In the genomic region with DNA sequence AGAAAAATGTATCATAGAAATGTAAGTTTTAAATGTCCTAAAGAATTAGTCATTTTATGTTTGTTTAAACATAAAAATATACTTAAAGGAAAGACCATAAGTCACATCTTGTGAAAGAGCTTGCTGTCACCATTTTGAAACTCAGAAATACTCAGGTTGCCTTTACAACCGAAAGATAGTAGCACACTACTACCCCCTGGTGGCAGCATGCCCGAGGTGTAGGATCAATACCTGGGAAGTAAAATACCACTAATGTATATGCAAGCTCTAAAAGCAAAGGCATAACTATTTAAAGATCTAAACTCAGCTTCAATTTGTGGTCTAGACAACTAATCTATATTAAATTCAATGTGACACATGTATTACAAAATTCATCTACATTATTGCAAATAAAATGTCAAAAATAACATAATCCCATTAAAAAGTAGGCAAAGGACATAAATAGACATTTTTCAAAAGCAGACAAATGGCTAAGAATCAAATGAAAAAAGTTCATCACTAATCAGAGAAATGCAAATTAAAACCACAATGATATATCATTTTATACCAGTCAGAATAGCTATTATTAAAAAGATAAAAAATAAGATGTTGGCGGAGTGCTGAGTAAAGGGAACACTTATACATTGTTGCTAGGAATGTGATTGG, we compare ENCODE assay signal across 8 cellular contexts. TPM values are rescaled to one million over a fixed set of nuclear protein-coding genes. Genes with fewer than 3 reads are reported as not detected.
DNase-seq lines count a peak whose midpoint lies in the region; ATAC-seq, FAIRE-seq and TF ChIP-seq lines count a peak whose summit lies in the region.

No MANE protein-coding gene starts in this region.

- ATAC-seq in GM21619 (IDR thresholded peaks at IDR 0.05; ENCODE audit: unreplicated experiment) (peak; percentile 89), foreskin keratinocyte (peak; percentile 59), pancreas (peak; percentile 87 to 93 (median 92))

- no peaks in the 10 kb centered on the region for H3K36me3 ChIP-seq in pancreas

- H3K4me1 ChIP-seq in foreskin keratinocyte (no peaks in the 10 kb centered on the region), pancreas (peaks cover 0 to 7% (median 0%) of the 10 kb centered on the region in 3 donors)

- no peak overlapping the region for H3K4me3 ChIP-seq in pancreas

- TF ChIP-seq CTCF in foreskin keratinocyte (conservative IDR thresholded peaks at IDR 0.05) (peak; percentile 90), pancreas (IDR thresholded peaks at IDR 0.05) (peak; percentile 57 to 78 (median 67)), type B pancreatic cell (conservative IDR thresholded peaks at IDR 0.05) (peak; percentile 91)

- no peaks in the 10 kb centered on the region for H3K9me3 ChIP-seq in pancreas

- peaks cover 6% of the 10 kb centered on the region for H3K4me1 Mint-ChIP-seq in type B pancreatic cell (ENCODE audit: unreplicated experiment)

- WGBS in pancreas, 2 donors: 33 to 34% methylated on average over 3 of the region's 3 CpGs

- intact Hi-C loops in pancreas (cut with DNase I): no loop called here

- no peak overlapping the region for H3K27ac Mint-ChIP-seq in type B pancreatic cell

- H3K9me3 Mint-ChIP-seq in type B pancreatic cell: no peaks in the 10 kb centered on the region

- H3K27me3 ChIP-seq in foreskin keratinocyte (no peaks in the 10 kb centered on the region), pancreas (no peaks in the 10 kb centered on the region)

- no peaks in the 10 kb centered on the region for H3K36me3 Mint-ChIP-seq in type B pancreatic cell

- H3K4me3 Mint-ChIP-seq in type B pancreatic cell: no peak overlapping the region

- H3K27ac ChIP-seq in foreskin keratinocyte (no peak overlapping the region), pancreas (no peak overlapping the region)

- peak; percentile 50 for DNase-seq in DMS114 treated with DMSO at 0.1 percent for 48 hours (lab: John Stamatoyannopoulos, UW; ENCODE audit: unreplicated experiment)
- peak; percentile 77 for DNase-seq in LoVo (ENCODE audit: low spot score)
- peak; percentile 68 for DNase-seq in RPMI7951 (ENCODE audit: low read depth)
- DNase-seq in activated T-cell treated with anti-CD3 and anti-CD28 coated beads, Interleukin-2, amount 50 U/mL, for 48 hours: peak; percentile 92 to 94
- peak in 1 of 2 donors; percentile 48 for DNase-seq in foreskin keratinocyte
- peak; percentile 63 to 88 (median 81) for DNase-seq in pancreas
- DNase-seq in type B pancreatic cell (ENCODE audit: extremely low spot score, unreplicated experiment): peak; percentile 78

- FAIRE-seq in pancreas (lab: Jason Lieb, UNC): no peak

- H3K27me3 Mint-ChIP-seq in type B pancreatic cell: no peaks in the 10 kb centered on the region

RNA-seq across cellular contexts. Expression of a gene that starts 47.7 kb away (rescaled TPM):
- 0.20 TPM in 1 of 2 replicates, not detected in the other for total RNA-seq in RPMI7951 (2014; rRNA removed; shearing (Covaris generic))
- total RNA-seq in foreskin keratinocyte (not detected in 2 replicates), pancreas (10 to 100 TPM in 1 of 6 donors, 1 to 10 TPM in 5; 1.3 to 11.8 (median 4.2) TPM), type B pancreatic cell (ENCODE audit: low replicate concordance) (0.99 and 1.9 TPM in 2 replicates)
- polyA plus RNA-seq in foreskin keratinocyte (not detected in 2 replicates), pancreas (1 to 10 TPM in 1 of 2 donors, under 1 TPM in 1; 0.68 to 2.4 TPM)
